15 cellular contexts compared by ENCODE assay signal in the genomic region with DNA sequence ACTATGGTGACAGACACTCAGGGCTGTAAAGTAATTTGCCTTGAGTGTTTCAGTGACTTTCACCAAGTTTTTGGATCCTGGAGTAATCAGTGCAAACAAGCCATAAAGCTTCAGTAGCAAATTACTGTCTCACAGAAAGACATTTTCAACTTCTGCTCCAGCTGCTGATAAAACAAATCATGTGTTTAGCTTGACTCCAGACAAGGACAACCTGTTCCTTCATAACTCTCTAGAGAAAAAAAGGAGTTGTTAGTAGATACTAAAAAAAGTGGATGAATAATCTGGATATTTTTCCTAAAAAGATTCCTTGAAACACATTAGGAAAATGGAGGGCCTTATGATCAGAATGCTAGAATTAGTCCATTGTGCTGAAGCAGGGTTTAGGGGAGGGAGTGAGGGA. TPM values are rescaled to one million over a fixed set of nuclear protein-coding genes. Genes with fewer than 3 reads are reported as not detected.
"Had no signal": no experiment of that assay in that cellular context is flagged by ENCODE, and none has a peak within 500 bp of the region (broad histone marks: within the 10 kb centered on the region; RNA-seq: fewer than 3 reads in every experiment).

No MANE protein-coding gene starts in this region.

- H3K9me3 Mint-ChIP-seq: activated naive CD4-positive, alpha-beta T cell treated with anti-CD3 and anti-CD28 coated beads, Interleukin-2, amount 50 U/mL, for 72 hours; activated T-helper 2 cell treated with anti-CD3 and anti-CD28 coated beads, Interferon-gamma antibody, Interleukin-2, Interleukin-4, amounts not matched to agents 10 μg/mL and 5 μg/mL and 100 μg/mL, durations not matched to agents 14 hours and 24 hours and 36 hours; endodermal cell; stimulated activated effector memory CD8-positive, alpha-beta T cell treated with anti-CD3 and anti-CD28 coated beads, Interleukin-12 subunit alpha, Interleukin-12 subunit beta, amount 100 ng/mL, for 72 hours had no signal

- H3K27ac Mint-ChIP-seq: activated T-helper 2 cell treated with anti-CD3 and anti-CD28 coated beads, Interferon-gamma antibody, Interleukin-2, Interleukin-4, amounts not matched to agents 10 μg/mL and 5 μg/mL and 100 μg/mL, durations not matched to agents 14 hours and 24 hours and 36 hours; endodermal cell; neural progenitor cell; stimulated activated effector memory CD8-positive, alpha-beta T cell treated with anti-CD3 and anti-CD28 coated beads, Interleukin-12 subunit alpha, Interleukin-12 subunit beta, amount 100 ng/mL, for 72 hours had no signal

- ATAC-seq: activated CD4-positive, CD25-positive, alpha-beta regulatory T cell treated with anti-CD3 and anti-CD28 coated beads, Interleukin-2, amount 50 U/mL, for 24 hours; activated naive CD4-positive, alpha-beta T cell treated with anti-CD3 and anti-CD28 coated beads, Interleukin-2, amount 50 U/mL, for 72 hours; esophagus mucosa; stimulated activated effector memory CD8-positive, alpha-beta T cell treated with anti-CD3 and anti-CD28 coated beads, Interleukin-12 subunit alpha, Interleukin-12 subunit beta, amount 100 ng/mL, for 72 hours had no signal

- H3K9ac ChIP-seq: neural progenitor cell had no signal

- H3K4me3 Mint-ChIP-seq: endodermal cell; neural progenitor cell; stimulated activated effector memory CD8-positive, alpha-beta T cell treated with anti-CD3 and anti-CD28 coated beads, Interleukin-12 subunit alpha, Interleukin-12 subunit beta, amount 100 ng/mL, for 72 hours had no signal

- H2AFZ ChIP-seq: neural progenitor cell had no signal

- DNase-seq: activated CD4-positive, alpha-beta T cell treated with anti-CD3 and anti-CD28 coated beads, Interleukin-2, amount 50 U/mL, for 48 hours; activated CD8-positive, alpha-beta memory T cell treated with anti-CD3 and anti-CD28 coated beads, Interleukin-2, amount 50 U/mL, for 48 hours; endodermal cell; glutamatergic neuron; mesendoderm; ovary; small intestine; substantia nigra; transverse colon had no signal

- H3K36me3 ChIP-seq: ovary had no signal

- H3K27ac ChIP-seq: ovary, transverse colon had no signal

- H3K27me3 ChIP-seq: neural progenitor cell, ovary, transverse colon had no signal

- H3K4me3 ChIP-seq: neural progenitor cell, ovary, transverse colon had no signal

- H3K9me3 ChIP-seq: ovary, transverse colon had no signal

- H3K4me2 ChIP-seq: neural progenitor cell had no signal

RNA-seq across cellular contexts. Expression of a gene that starts 23.1 kb away (rescaled TPM):
- total RNA-seq: activated naive CD4-positive, alpha-beta T cell treated with anti-CD3 and anti-CD28 coated beads, Interleukin-2, amount 50 U/mL, for 72 hours had no signal
